ENCODE assay signal across 1 cellular context in the genomic region with DNA sequence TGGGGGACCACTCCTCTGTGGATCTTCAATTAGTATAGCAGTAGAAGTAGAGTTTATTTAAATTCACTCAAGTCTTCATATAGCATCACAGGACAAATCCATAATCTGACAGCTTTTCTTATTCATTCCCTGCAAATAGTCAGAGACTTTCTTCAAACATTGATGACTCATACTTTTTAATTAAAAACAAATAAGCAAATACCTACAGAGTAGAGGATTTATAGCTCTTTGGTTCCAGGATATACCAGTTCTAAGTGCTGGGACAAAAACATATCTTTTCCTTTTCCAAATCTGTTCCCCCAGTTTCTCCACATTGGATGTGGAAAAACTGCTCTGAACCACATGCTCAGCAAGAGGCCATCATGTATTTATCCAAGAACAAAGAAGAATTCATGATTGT.
TF ChIP-seq lines count a peak whose summit lies in the region.

No MANE protein-coding gene starts in this region.

TF ChIP-seq in HCT116, 20 proteins besides CTCF, POLR2A, EP300 and RAD21 (continued from another document):
- TF ChIP-seq, protein P1, sequence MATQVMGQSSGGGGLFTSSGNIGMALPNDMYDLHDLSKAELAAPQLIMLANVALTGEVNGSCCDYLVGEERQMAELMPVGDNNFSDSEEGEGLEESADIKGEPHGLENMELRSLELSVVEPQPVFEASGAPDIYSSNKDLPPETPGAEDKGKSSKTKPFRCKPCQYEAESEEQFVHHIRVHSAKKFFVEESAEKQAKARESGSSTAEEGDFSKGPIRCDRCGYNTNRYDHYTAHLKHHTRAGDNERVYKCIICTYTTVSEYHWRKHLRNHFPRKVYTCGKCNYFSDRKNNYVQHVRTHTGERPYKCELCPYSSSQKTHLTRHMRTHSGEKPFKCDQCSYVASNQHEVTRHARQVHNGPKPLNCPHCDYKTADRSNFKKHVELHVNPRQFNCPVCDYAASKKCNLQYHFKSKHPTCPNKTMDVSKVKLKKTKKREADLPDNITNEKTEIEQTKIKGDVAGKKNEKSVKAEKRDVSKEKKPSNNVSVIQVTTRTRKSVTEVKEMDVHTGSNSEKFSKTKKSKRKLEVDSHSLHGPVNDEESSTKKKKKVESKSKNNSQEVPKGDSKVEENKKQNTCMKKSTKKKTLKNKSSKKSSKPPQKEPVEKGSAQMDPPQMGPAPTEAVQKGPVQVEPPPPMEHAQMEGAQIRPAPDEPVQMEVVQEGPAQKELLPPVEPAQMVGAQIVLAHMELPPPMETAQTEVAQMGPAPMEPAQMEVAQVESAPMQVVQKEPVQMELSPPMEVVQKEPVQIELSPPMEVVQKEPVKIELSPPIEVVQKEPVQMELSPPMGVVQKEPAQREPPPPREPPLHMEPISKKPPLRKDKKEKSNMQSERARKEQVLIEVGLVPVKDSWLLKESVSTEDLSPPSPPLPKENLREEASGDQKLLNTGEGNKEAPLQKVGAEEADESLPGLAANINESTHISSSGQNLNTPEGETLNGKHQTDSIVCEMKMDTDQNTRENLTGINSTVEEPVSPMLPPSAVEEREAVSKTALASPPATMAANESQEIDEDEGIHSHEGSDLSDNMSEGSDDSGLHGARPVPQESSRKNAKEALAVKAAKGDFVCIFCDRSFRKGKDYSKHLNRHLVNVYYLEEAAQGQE (IDR thresholded peaks at IDR 0.05; ENCODE audit: low read depth) = no peak
- TF ChIP-seq ZNF274 (IDR thresholded peaks at IDR 0.05; ENCODE audit: low read depth, low read length) = no peak
- no peak for TF ChIP-seq ELF1 (IDR thresholded peaks at IDR 0.05; ENCODE audit: borderline replicate concordance, low read depth)
- TF ChIP-seq SIN3A (IDR thresholded peaks at IDR 0.05; ENCODE audit: low read depth) = no peak
- TF ChIP-seq JUND (IDR thresholded peaks at IDR 0.05) = no peak
- no peak for TF ChIP-seq POLR2AphosphoS5 (IDR thresholded peaks at IDR 0.05; ENCODE audit: low read depth, low read length)
- TF ChIP-seq TCF7L2 (IDR thresholded peaks at IDR 0.05; ENCODE audit: borderline replicate concordance, extremely low read depth, insufficient read depth, insufficient read length) = no peak
- no peak for TF ChIP-seq SP1 (IDR thresholded peaks at IDR 0.05; ENCODE audit: low read depth)
- TF ChIP-seq FOSL1 (IDR thresholded peaks at IDR 0.05; ENCODE audit: low read depth) = no peak
- TF ChIP-seq MAX (IDR thresholded peaks at IDR 0.05) = no peak
- TF ChIP-seq EZH2 (IDR thresholded peaks at IDR 0.05) = no peak
- no peak for TF ChIP-seq CBX3 (IDR thresholded peaks at IDR 0.05; ENCODE audit: low read depth)
